In genomic region chr2:156165742-156166141, GRCh38 we compare ENCODE assay signal across 3 cellular contexts.
"Had no signal": no experiment of that assay in that cellular context is flagged by ENCODE, and none has a peak within 500 bp of the region (broad histone marks: within the 10 kb centered on the region; RNA-seq: fewer than 3 reads in every experiment).

No MANE protein-coding gene starts in this region.

- DNase-seq: GDM1, GF-D8 had no signal

- ATAC-seq: GM12878 had no signal

- H3K4me3 ChIP-seq: GM12878 had no signal
